Comparison of ENCODE assay signal across 1 cellular context in the genomic region with DNA sequence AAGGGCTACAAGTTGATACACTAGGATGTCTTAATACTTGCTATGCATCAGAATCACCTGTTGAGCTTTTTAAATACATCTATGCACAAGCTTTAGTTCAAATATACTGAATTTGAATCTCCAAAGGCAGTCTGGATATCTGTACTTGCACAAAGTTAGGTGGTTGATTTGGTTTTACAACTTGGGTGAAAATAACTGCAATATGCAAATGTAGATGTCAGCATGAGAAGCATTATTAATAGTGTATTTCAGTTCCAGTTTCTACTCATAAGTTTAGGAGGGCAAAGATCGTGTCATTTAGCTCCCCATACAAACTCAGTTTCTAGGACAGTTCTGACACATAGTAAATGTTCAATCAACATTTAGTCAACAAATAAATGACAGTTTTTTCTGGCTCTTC.
A peak's percentile ranks its signal among the peaks of the same experiment; 100 is the strongest.
TF ChIP-seq lines count a peak whose summit lies in the region.

No MANE protein-coding gene starts in this region.

TF ChIP-seq in GM12878, 131 proteins besides CTCF, POLR2A, EP300 and RAD21 (continued from another document):
- TF ChIP-seq CREB1 (IDR thresholded peaks at IDR 0.05; ENCODE audit: low read depth), result peak; percentile 43; the same call in 1 of the 2 replicates
- TF ChIP-seq YBX1 (IDR thresholded peaks at IDR 0.05), result no peak
- 0 out of 2 replicates have a peak, but pooled peaks have one; percentile 67 for TF ChIP-seq CBX5 (IDR thresholded peaks at IDR 0.05; ENCODE audit: low read depth)
- 0 out of 2 replicates have a peak, but pooled peaks have one; percentile 52 for TF ChIP-seq DPF2 (IDR thresholded peaks at IDR 0.05)
- 0 out of 2 replicates have a peak, but pooled peaks have one; percentile 50 for TF ChIP-seq PML (IDR thresholded peaks at IDR 0.05; ENCODE audit: low read length)
- TF ChIP-seq RUNX3 (IDR thresholded peaks at IDR 0.05; ENCODE audit: low read length), result peak; percentile 84
- peak; percentile 44; the same call in 1 of the 2 replicates for TF ChIP-seq BACH1 (IDR thresholded peaks at IDR 0.05; ENCODE audit: borderline replicate concordance)
- peak; percentile 75; the same call in 1 of the 2 replicates for TF ChIP-seq ATF2 (IDR thresholded peaks at IDR 0.05; ENCODE audit: low read length)
- TF ChIP-seq JUND (IDR thresholded peaks at IDR 0.05; ENCODE audit: low read depth, low read length), result no peak
- peak; percentile 77; the same call in 1 of the 2 replicates for TF ChIP-seq MTA3 (IDR thresholded peaks at IDR 0.05; ENCODE audit: borderline replicate concordance, low read length)
TF ChIP-seq in GM12878: peak in this region for 33.
